ENCODE assay signal across 10 cellular contexts in the genomic region with DNA sequence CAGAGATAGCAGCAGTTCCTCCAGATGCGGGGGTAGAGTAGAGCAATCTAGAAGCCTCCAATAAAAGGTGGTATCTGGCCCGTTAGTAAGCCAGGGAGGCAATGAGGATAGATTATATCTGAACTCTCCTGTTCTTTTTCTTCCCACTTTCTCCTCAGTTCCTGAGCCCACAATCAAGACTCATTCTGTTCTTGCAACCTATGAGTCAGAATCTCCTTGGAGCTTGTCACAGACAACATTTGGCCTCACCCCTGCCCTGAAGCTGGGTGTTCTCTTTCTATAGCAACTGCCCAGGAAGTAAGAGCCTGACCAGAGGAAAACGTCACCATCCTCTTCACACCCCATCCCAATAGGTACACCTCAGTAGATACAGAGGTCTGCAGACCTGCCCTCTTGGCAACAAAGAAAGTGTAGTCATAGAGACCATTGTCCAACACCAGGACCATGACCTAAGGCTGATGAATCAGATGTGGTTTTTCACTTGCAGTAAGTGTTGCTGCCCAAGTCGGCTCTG.
DNase-seq lines count a peak whose midpoint lies in the region; ATAC-seq and TF ChIP-seq lines count a peak whose summit lies in the region.
"Had no signal": no experiment of that assay in that cellular context is flagged by ENCODE, and none has a peak within 500 bp of the region (broad histone marks: within the 10 kb centered on the region; RNA-seq: fewer than 3 reads in every experiment).

No MANE protein-coding gene starts in this region.

- POLR2A ChIA-PET in MCF 10A (lab: Yijun Ruan, JAX) (interaction anchor here (0.8 kb wide), 1 partner anchor 42 kb away, joined by 4 read pairs; no protein-coding TSS in a partner anchor), SK-N-SH (lab: Yijun Ruan, JAX) (no interaction called here)

- no peaks in the 10 kb centered on the region for H4K20me1 ChIP-seq in SK-N-SH (ENCODE audit: insufficient read depth)

- TF ChIP-seq RAD21 in SK-N-SH (IDR thresholded peaks at IDR 0.05; ENCODE audit: low read length), result no peak

- H2AFZ ChIP-seq in SK-N-SH (ENCODE audit: low read depth), result no peak overlapping the region

- ATAC-seq in HG02870 (IDR thresholded peaks at IDR 0.05; ENCODE audit: unreplicated experiment), result no peak

- H3K9me3 Mint-ChIP-seq in MCF 10A (ENCODE audit: unreplicated experiment), result no peaks in the 10 kb centered on the region
- H3K9me3 Mint-ChIP-seq: activated naive CD4-positive, alpha-beta T cell treated with anti-CD3 and anti-CD28 coated beads, Interleukin-2, amount 50 U/mL, for 24 hours had no signal

- CTCF ChIA-PET in MCF 10A (lab: Yijun Ruan, JAX) (interaction anchor here (0.7 to 12.3 kb wide), 5 partner anchors 11 to 1678 kb away, joined by 3 to 144 read pairs (median 3); no protein-coding TSS in a partner anchor), SK-N-SH (lab: Yijun Ruan, JAX) (no interaction called here)

- no peak for TF ChIP-seq POLR2A in breast epithelium (IDR thresholded peaks at IDR 0.05)

- peak overlapping the region; percentile 96 for H3K27ac Mint-ChIP-seq in MCF 10A (ENCODE audit: low read depth, unreplicated experiment)

- H3K27ac ChIP-seq in breast epithelium (no peak overlapping the region), SK-N-SH (ENCODE audit: low read depth in 2 of 2, low read length in 1 of 2) (peak overlapping the region in 1 of 2 experiments; percentile 95; a peak in 2 of 4 replicates), tibial artery (peak overlapping the region; percentile 46 to 65)

- no peaks in the 10 kb centered on the region for H3K79me2 ChIP-seq in SK-N-SH (ENCODE audit: insufficient read depth)

- H3K4me1 Mint-ChIP-seq in MCF 10A (ENCODE audit: insufficient read depth, unreplicated experiment), result peaks cover 26% of the 10 kb centered on the region

- 5% methylated on average over 4 of the region's 4 CpGs for WGBS in SK-N-SH (ENCODE audit: low lambda C conversion rate)

- no peak overlapping the region for H3K4me3 ChIP-seq in breast epithelium
- no peak overlapping the region; a peak in 1 of 4 replicates for H3K4me3 ChIP-seq in SK-N-SH (ENCODE audit: low read depth in 2 of 2, low read length in 1 of 2)
- no peak overlapping the region for H3K4me3 ChIP-seq in tibial artery

- H3K4me3 Mint-ChIP-seq in MCF 10A (ENCODE audit: unreplicated experiment), result peak overlapping the region; percentile 35
- H3K4me3 Mint-ChIP-seq: activated naive CD4-positive, alpha-beta T cell treated with anti-CD3 and anti-CD28 coated beads, Interleukin-2, amount 50 U/mL, for 24 hours had no signal

- H3K4me1 ChIP-seq in breast epithelium, result no peaks in the 10 kb centered on the region
- H3K4me1 ChIP-seq in SK-N-SH (ENCODE audit: control insufficient read depth in 1 of 2, insufficient read depth in 2 of 2, low read depth in 1 of 2, low read length in 1 of 2), result peaks cover 0 to 10% of the 10 kb centered on the region in 2 experiments; a peak in 2 of 4 replicates
- peaks cover 0 to 65% (median 30%) of the 10 kb centered on the region in 4 donors for H3K4me1 ChIP-seq in tibial artery

- H3K27me3 Mint-ChIP-seq in MCF 10A (ENCODE audit: insufficient read depth, unreplicated experiment), result no peaks in the 10 kb centered on the region

- TF ChIP-seq EP300 in SK-N-SH (IDR thresholded peaks at IDR 0.05; ENCODE audit: borderline replicate concordance in 1 of 2, low read depth in 1 of 2, low read length in 1 of 2), result no peak

- H3K36me3 ChIP-seq in breast epithelium, result no peaks in the 10 kb centered on the region
- no peaks in the 10 kb centered on the region for H3K36me3 ChIP-seq in SK-N-SH (replicated peaks in 1 of 2; ENCODE audit: control insufficient read depth in 1 of 2, insufficient read depth in 2 of 2, low read length in 1 of 2)
- no peaks in the 10 kb centered on the region for H3K36me3 ChIP-seq in tibial artery

- DNase-seq in MCF 10A (ENCODE audit: unreplicated experiment) (peak; percentile 95), breast epithelium (ENCODE audit: low spot score in 2 of 2) (no peak), SK-N-SH (no peak), glomerular visceral epithelial cell (ENCODE audit: extremely low spot score) (peak; percentile 95), tibial artery (peak in 1 of 2 donors; percentile 56), activated gamma-delta T cell treated with Interleukin-2 at 50 U/mL for 16 hours (no peak), NCI-H128 (lab: John Stamatoyannopoulos, UW; ENCODE audit: unreplicated experiment) (no peak)
- DNase-seq: NCI-H774 had no signal

- H3K36me3 Mint-ChIP-seq in MCF 10A (ENCODE audit: insufficient read depth, unreplicated experiment), result no peaks in the 10 kb centered on the region
- H3K36me3 Mint-ChIP-seq: activated naive CD4-positive, alpha-beta T cell treated with anti-CD3 and anti-CD28 coated beads, Interleukin-2, amount 50 U/mL, for 24 hours had no signal

- TF ChIP-seq CTCF in MCF 10A (IDR thresholded peaks at IDR 0.05; ENCODE audit: unreplicated experiment), result no peak
- TF ChIP-seq CTCF in breast epithelium (IDR thresholded peaks at IDR 0.05), result no peak
- no peak for TF ChIP-seq CTCF in SK-N-SH (IDR thresholded peaks at IDR 0.05)
- TF ChIP-seq CTCF in tibial artery (IDR thresholded peaks at IDR 0.05), result no peak

- H3K27me3 ChIP-seq in breast epithelium (no peaks in the 10 kb centered on the region), SK-N-SH (ENCODE audit: insufficient read depth) (no peaks in the 10 kb centered on the region), tibial artery (no peaks in the 10 kb centered on the region)

- intact Hi-C loops in MCF 10A (cut with micrococcal nuclease) (no loop called here), breast epithelium (cut with DNase I; ENCODE audit: low total_unique reads) (no loop called here), tibial artery (cut with DNase I; ENCODE audit: low total_unique reads) (no loop called here)

- H3K9ac ChIP-seq in SK-N-SH, result peak overlapping the region; percentile 73

- H3K9me3 ChIP-seq in breast epithelium, result no peaks in the 10 kb centered on the region
- no peaks in the 10 kb centered on the region for H3K9me3 ChIP-seq in SK-N-SH
- H3K9me3 ChIP-seq in tibial artery, result no peaks in the 10 kb centered on the region

- peak overlapping the region; percentile 65 for H3K4me2 ChIP-seq in SK-N-SH

- no TSS peak for BruUV-seq in MCF 10A (replicated peaks; lab: Mats Ljungman, UMichigan)

- peaks cover 36% of the 10 kb centered on the region for H3F3A ChIP-seq in SK-N-SH (replicated peaks; ENCODE audit: insufficient read depth)

- no peaks in the 10 kb centered on the region for H3K9me2 ChIP-seq in SK-N-SH

TF ChIP-seq in SK-N-SH, 30 proteins besides CTCF, POLR2A, EP300 and RAD21:
- TF ChIP-seq NFIC (IDR thresholded peaks at IDR 0.05; ENCODE audit: borderline replicate concordance) (0 out of 2 replicates have a peak, but pooled peaks have one; percentile 17), SIN3A (IDR thresholded peaks at IDR 0.05; ENCODE audit: borderline replicate concordance, low read depth, low read length) (no peak), MEF2A (IDR thresholded peaks at IDR 0.05; ENCODE audit: borderline replicate concordance, low read depth) (no peak), TCF12 (IDR thresholded peaks at IDR 0.05) (peak; percentile 18; the same call in 1 of the 2 replicates), FOSL2 (IDR thresholded peaks at IDR 0.05; ENCODE audit: borderline replicate concordance, low read depth) (peak; percentile 46; the same call in 1 of the 2 replicates), MAX (IDR thresholded peaks at IDR 0.05; ENCODE audit: low read depth) (0 out of 2 replicates have a peak, but pooled peaks have one; percentile 15), JUND (IDR thresholded peaks at IDR 0.05) (peak; percentile 55)

Comparison
In these comparisons a context has a peak if more than half of its experiments do, and no peak if none do; other contexts are left out.
1. DNase-seq: peak in MCF 10A (single experiment) and glomerular visceral epithelial cell (single experiment); none in breast epithelium (0 of 2), SK-N-SH (single experiment), activated gamma-delta T cell treated with Interleukin-2 at 50 U/mL for 16 hours (single experiment) and NCI-H128 (single experiment).
2. H3K27ac ChIP-seq: peak in tibial artery (2 of 2); none in breast epithelium (0 of 2).